Comparison of ENCODE assay signal across 15 cellular contexts in genomic region chr12:46983393-46983793, GRCh38.
A peak's percentile ranks its signal among the peaks of the same experiment; 100 is the strongest.
DNase-seq lines count a peak whose midpoint lies in the region; TF ChIP-seq lines count a peak whose summit lies in the region.
"Had no signal": no experiment of that assay in that cellular context is flagged by ENCODE, and none has a peak within 500 bp of the region (broad histone marks: within the 10 kb centered on the region; RNA-seq: fewer than 3 reads in every experiment).

No MANE protein-coding gene starts in this region.

- intact Hi-C loops in MCF 10A (cut with micrococcal nuclease) (loop anchor here (5.0 kb wide), 2 partner anchors 41 to 306 kb away; no protein-coding TSS in a partner anchor), breast epithelium (cut with DNase I; ENCODE audit: low total_unique reads) (no loop called here)

- H3K4me1 ChIP-seq in breast epithelium (no peaks in the 10 kb centered on the region), SJSA1 (replicated peaks) (peaks cover 10% of the 10 kb centered on the region)
- H3K4me1 ChIP-seq: heart right ventricle, prostate gland, spleen had no signal

- H3K27me3 ChIP-seq in breast epithelium = no peaks in the 10 kb centered on the region
- H3K27me3 ChIP-seq in SJSA1 (replicated peaks) = peaks cover 18% of the 10 kb centered on the region
- H3K27me3 ChIP-seq: cardiac muscle cell had no signal

- POLR2A ChIA-PET in MCF 10A (lab: Yijun Ruan, JAX) = interaction anchor here (0.5 to 2.8 kb wide), 8 partner anchors 19 to 993 kb away, joined by 3 to 9 read pairs (median 4); partner anchors contain the start of gene SCAF11

- peak overlapping the region; percentile 28 for H3K27ac Mint-ChIP-seq in MCF 10A (ENCODE audit: low read depth, unreplicated experiment)
- H3K27ac Mint-ChIP-seq in osteocyte (ENCODE audit: unreplicated experiment) = no peak overlapping the region
- H3K27ac Mint-ChIP-seq: natural killer cell had no signal

- H3K4me3 ChIP-seq in breast epithelium = no peak overlapping the region
- no peak overlapping the region for H3K4me3 ChIP-seq in SJSA1
- H3K4me3 ChIP-seq: cardiac muscle cell, heart right ventricle, prostate gland, spleen had no signal

- no TSS peak for BruUV-seq in MCF 10A (replicated peaks; lab: Mats Ljungman, UMichigan)

- H3K36me3 ChIP-seq in breast epithelium = no peaks in the 10 kb centered on the region
- no peaks in the 10 kb centered on the region for H3K36me3 ChIP-seq in SJSA1
- H3K36me3 ChIP-seq: cardiac muscle cell, heart right ventricle, prostate gland, spleen had no signal

- no peak overlapping the region for H3K4me3 Mint-ChIP-seq in MCF 10A (ENCODE audit: unreplicated experiment)
- no peak overlapping the region for H3K4me3 Mint-ChIP-seq in osteocyte (ENCODE audit: unreplicated experiment)
- H3K4me3 Mint-ChIP-seq: CD14-positive monocyte, natural killer cell had no signal

- CTCF ChIA-PET in MCF 10A (lab: Yijun Ruan, JAX) = interaction anchor here (0.6 to 4.3 kb wide), 22 partner anchors 10 to 1014 kb away, joined by 3 to 52 read pairs (median 4); no protein-coding TSS in a partner anchor

- TF ChIP-seq POLR2A in breast epithelium (IDR thresholded peaks at IDR 0.05) = no peak

- H3K9me3 ChIP-seq in breast epithelium = no peaks in the 10 kb centered on the region
- H3K9me3 ChIP-seq in SJSA1 (replicated peaks) = no peaks in the 10 kb centered on the region
- H3K9me3 ChIP-seq: heart right ventricle, prostate gland had no signal

- no peak for TF ChIP-seq CTCF in MCF 10A (IDR thresholded peaks at IDR 0.05; ENCODE audit: unreplicated experiment)
- no peak for TF ChIP-seq CTCF in breast epithelium (IDR thresholded peaks at IDR 0.05)
- no peak for TF ChIP-seq CTCF in osteocyte (IDR thresholded peaks at IDR 0.05)

- H3K4me1 Mint-ChIP-seq in MCF 10A (ENCODE audit: insufficient read depth, unreplicated experiment) = peaks cover 13% of the 10 kb centered on the region
- H3K4me1 Mint-ChIP-seq in osteocyte (ENCODE audit: unreplicated experiment) = peaks cover 3% of the 10 kb centered on the region

- H3K27ac ChIP-seq in breast epithelium (no peak overlapping the region), SJSA1 (no peak overlapping the region), substantia nigra (ENCODE audit: low read depth, low read length, poor library complexity, severe bottlenecking) (no peak overlapping the region)
- H3K27ac ChIP-seq: cardiac muscle cell, heart right ventricle, prostate gland, spleen had no signal

- H3K36me3 Mint-ChIP-seq in MCF 10A (ENCODE audit: insufficient read depth, unreplicated experiment) = no peaks in the 10 kb centered on the region
- no peaks in the 10 kb centered on the region for H3K36me3 Mint-ChIP-seq in osteocyte (ENCODE audit: unreplicated experiment)
- H3K36me3 Mint-ChIP-seq: CD14-positive monocyte, natural killer cell had no signal

- DNase-seq in MCF 10A (ENCODE audit: unreplicated experiment) = no peak
- no peak for DNase-seq in breast epithelium (ENCODE audit: low spot score in 2 of 2)
- peak; percentile 80 to 90 for DNase-seq in SJSA1 (ENCODE audit: low read depth in 1 of 2, low spot score in 2 of 2)
- peak; percentile 92 for DNase-seq in kidney glomerular epithelial cell (lab: John Stamatoyannopoulos, UW)
- no peak for DNase-seq in AG08395 (ENCODE audit: low spot score)
- DNase-seq in osteocyte (ENCODE audit: extremely low spot score, unreplicated experiment) = no peak
- no peak for DNase-seq in substantia nigra (lab: John Stamatoyannopoulos, UW)
- DNase-seq in 8988T = no peak
- DNase-seq: heart right ventricle, KG1, natural killer cell, spleen had no signal

- H3K9me3 Mint-ChIP-seq in MCF 10A (ENCODE audit: unreplicated experiment) = no peaks in the 10 kb centered on the region
- no peaks in the 10 kb centered on the region for H3K9me3 Mint-ChIP-seq in osteocyte (ENCODE audit: unreplicated experiment)
- H3K9me3 Mint-ChIP-seq: natural killer cell had no signal

- H3K27me3 Mint-ChIP-seq in MCF 10A (ENCODE audit: insufficient read depth, unreplicated experiment) (no peaks in the 10 kb centered on the region), osteocyte (ENCODE audit: unreplicated experiment) (peaks cover 5% of the 10 kb centered on the region)

Comparison
In these comparisons a context has a peak if more than half of its experiments do, and no peak if none do; other contexts are left out.
1. DNase-seq: peak in SJSA1 (2 of 2) and kidney glomerular epithelial cell (single experiment); none in MCF 10A (single experiment), breast epithelium (0 of 2), AG08395 (single experiment), osteocyte (single experiment), substantia nigra (0 of 49) and 8988T (single experiment).